In the genomic region with DNA sequence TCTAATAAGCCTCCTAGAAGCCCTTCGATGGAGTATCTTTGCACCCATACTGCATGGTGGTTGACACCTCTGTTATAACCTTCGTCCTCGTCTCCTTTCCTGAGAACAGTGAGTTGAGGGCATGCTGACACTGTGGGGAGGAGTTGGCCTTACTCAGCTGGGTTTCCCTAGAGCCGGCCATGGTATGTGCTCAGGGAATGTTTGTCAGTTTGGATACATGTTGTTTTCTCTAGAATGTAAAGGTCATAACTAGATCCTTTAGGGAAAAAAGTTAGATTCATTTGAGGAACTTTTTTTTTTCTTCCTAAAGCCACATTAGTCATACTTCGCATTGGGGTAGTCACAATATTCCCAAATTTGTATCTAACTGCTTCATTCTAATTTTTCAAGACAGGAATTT, we compare ENCODE assay signal across 21 cellular contexts.
DNase-seq lines count a peak whose midpoint lies in the region; ATAC-seq and TF ChIP-seq lines count a peak whose summit lies in the region.
"Had no signal": no experiment of that assay in that cellular context is flagged by ENCODE, and none has a peak within 500 bp of the region (broad histone marks: within the 10 kb centered on the region; RNA-seq: fewer than 3 reads in every experiment).

No MANE protein-coding gene starts in this region.

- H3K9me3 ChIP-seq in adipocyte (ENCODE audit: control insufficient read depth, low read length): no peaks in the 10 kb centered on the region
- H3K9me3 ChIP-seq in adrenal gland (replicated peaks in 1 of 3): no peaks in the 10 kb centered on the region
- H3K9me3 ChIP-seq: neutrophil had no signal

- ATAC-seq in HG03280 (IDR thresholded peaks at IDR 0.05; ENCODE audit: unreplicated experiment): no peak
- ATAC-seq: activated CD8-positive, alpha-beta memory T cell treated with anti-CD3 and anti-CD28 coated beads, Interleukin-2, amount 10 ng/mL, durations not matched to agents 7 days and 5 days; stimulated activated naive B cell treated with anti-CD40 and anti-IgM and Interleukin-4, amounts not matched to agents 10 μg/mL and 1 μg/mL and 100 μg/mL, for 72 hours; T-cell had no signal

- no peak for TF ChIP-seq CTCF in adrenal gland (IDR thresholded peaks at IDR 0.05)

- WGBS in adrenal gland, 4 donors: 63 to 77% (median 73%) methylated on average over 5 of the region's 5 CpGs

- H3K4me3 ChIP-seq in adipocyte (ENCODE audit: low read length) (no peak overlapping the region), adrenal gland (no peak overlapping the region)
- H3K4me3 ChIP-seq: cardiac muscle cell had no signal

- no peak for TF ChIP-seq POLR2A in adrenal gland (IDR thresholded peaks at IDR 0.05)

- H3K36me3 ChIP-seq in adipocyte (ENCODE audit: control insufficient read depth, insufficient read depth, low read length, severe bottlenecking): no peaks in the 10 kb centered on the region
- H3K36me3 ChIP-seq in adrenal gland (replicated peaks in 1 of 2): no peaks in the 10 kb centered on the region
- H3K36me3 ChIP-seq: cardiac muscle cell, neutrophil had no signal

- H3K27ac ChIP-seq in adrenal gland: peak overlapping the region in 1 of 5 donors; percentile 24
- H3K27ac ChIP-seq: cardiac muscle cell, neutrophil had no signal

- peak overlapping the region; percentile 71 for H3K9ac ChIP-seq in adipocyte (ENCODE audit: low read length)

- H3K27me3 ChIP-seq in adipocyte (replicated peaks; ENCODE audit: control insufficient read depth, insufficient read depth, low read length) (no peaks in the 10 kb centered on the region), adrenal gland (no peaks in the 10 kb centered on the region)
- H3K27me3 ChIP-seq: cardiac muscle cell, neutrophil had no signal

- H3K4me1 ChIP-seq in adipocyte (ENCODE audit: control insufficient read depth, insufficient read depth, low read length): peaks cover 20% of the 10 kb centered on the region
- H3K4me1 ChIP-seq in adrenal gland (replicated peaks in 1 of 2): peaks cover 0 to 23% of the 10 kb centered on the region in 2 donors

- intact Hi-C loops in adrenal gland (cut with DNase I): no loop called here

- DNase-seq in AG20443 (ENCODE audit: low spot score): peak; percentile 16
- DNase-seq in adipocyte (ENCODE audit: low read depth): peak; percentile 65
- DNase-seq in fibroblast of peridontal ligament (ENCODE audit: extremely low read depth): peak; percentile 74
- DNase-seq in renal cortical epithelial cell (ENCODE audit: low read depth): peak; percentile 59
- DNase-seq in SIG-M5 (lab: John Stamatoyannopoulos, UW): no peak
- DNase-seq in adrenal gland: no peak
- no peak for DNase-seq in NCI-H2029 (lab: John Stamatoyannopoulos, UW)
- DNase-seq: activated B cell treated with CpG ODN at 0.5 μM for 24 hours; activated CD8-positive, alpha-beta memory T cell treated with anti-CD3 and anti-CD28 coated beads, Interleukin-2, amount 10 ng/mL, durations not matched to agents 7 days and 5 days; Calu3; effector memory CD4-positive, alpha-beta T cell; GF-D8; H7; mesendoderm; NCI-H82; RPMI8226; stimulated activated naive B cell treated with anti-CD40 and anti-IgM and Interleukin-4, amounts not matched to agents 10 μg/mL and 1 μg/mL and 100 μg/mL, for 72 hours; T-cell had no signal

Comparison
In these comparisons a context has a peak if more than half of its experiments do, and no peak if none do; other contexts are left out.
1. DNase-seq: peak in AG20443 (single experiment), adipocyte (single experiment), fibroblast of peridontal ligament (single experiment) and renal cortical epithelial cell (single experiment); none in SIG-M5 (single experiment), adrenal gland (0 of 7) and NCI-H2029 (single experiment).